Comparison of ENCODE assay signal across 25 cellular contexts in genomic region chr4:10303291-10303690, GRCh38.
A peak's percentile ranks its signal among the peaks of the same experiment; 100 is the strongest.
DNase-seq lines count a peak whose midpoint lies in the region; ATAC-seq, FAIRE-seq and TF ChIP-seq lines count a peak whose summit lies in the region.
"Had no signal": no experiment of that assay in that cellular context is flagged by ENCODE, and none has a peak within 500 bp of the region (broad histone marks: within the 10 kb centered on the region; RNA-seq: fewer than 3 reads in every experiment).

No MANE protein-coding gene starts in this region.

- peak overlapping the region; percentile 11 for H4K91ac ChIP-seq in H1 (replicated peaks; ENCODE audit: insufficient read length, low read length)
- H4K91ac ChIP-seq in trophoblast cell (ENCODE audit: low read depth, low read length): peak overlapping the region; percentile 23

- 0 out of 7 replicates have a peak overlapping the region, but pooled peaks of 1 of the 4 experiments have one; percentile 15 for H3K9ac ChIP-seq in H1 (replicated peaks in 1 of 4; ENCODE audit: extremely low read depth in 1 of 4, low read depth in 3 of 4, low read length in 3 of 4)
- H3K9ac ChIP-seq in trophoblast cell (ENCODE audit: low read length): no peak overlapping the region
- H3K9ac ChIP-seq: BLaER1 treated with 17β-estradiol and CSF1 and Interleukin-3, amounts not matched to agents 10 nM and 100 nM had no signal

- no peaks in the 10 kb centered on the region for H3K36me3 ChIP-seq in H1 (ENCODE audit: control insufficient read depth in 2 of 4, insufficient read depth in 4 of 4, low read length in 3 of 4)
- H3K36me3 ChIP-seq in trophoblast cell (ENCODE audit: control insufficient read depth in 1 of 2, insufficient read depth in 2 of 2, low read length in 2 of 2): no peaks in the 10 kb centered on the region
- H3K36me3 ChIP-seq: BE2C; BLaER1 treated with 17β-estradiol and CSF1 and Interleukin-3, amounts not matched to agents 10 nM and 100 nM had no signal

- peaks cover 12% of the 10 kb centered on the region for H3K27me3 Mint-ChIP-seq in activated T-cell treated with anti-CD3 and anti-CD28 coated beads, Interleukin-2, amount 50 U/mL, for 72 hours (ENCODE audit: low read depth)
- H3K27me3 Mint-ChIP-seq: CD4-positive, alpha-beta T cell had no signal

- H2BK5ac ChIP-seq in H1 (ENCODE audit: low read depth, low read length) (no peak overlapping the region), trophoblast cell (ENCODE audit: low read depth, low read length, poor library complexity) (no peak overlapping the region)

- H3K18ac ChIP-seq in H1 (ENCODE audit: extremely low read depth, low read length): no peak overlapping the region
- no peak overlapping the region for H3K18ac ChIP-seq in trophoblast cell (ENCODE audit: low read length)

- no peaks in the 10 kb centered on the region for H3K36me3 Mint-ChIP-seq in activated T-cell treated with anti-CD3 and anti-CD28 coated beads, Interleukin-2, amount 50 U/mL, for 72 hours (ENCODE audit: insufficient read depth in 2 of 2)
- H3K36me3 Mint-ChIP-seq: CD14-positive monocyte; CD8-positive, alpha-beta memory T cell had no signal

- no peak overlapping the region for H2BK120ac ChIP-seq in H1 (replicated peaks; ENCODE audit: low read depth, low read length)
- H2BK120ac ChIP-seq in trophoblast cell (ENCODE audit: insufficient read depth, low read length, poor library complexity): peak overlapping the region; percentile 20

- no peak overlapping the region for H3K4me3 Mint-ChIP-seq in activated T-cell treated with anti-CD3 and anti-CD28 coated beads, Interleukin-2, amount 50 U/mL, for 72 hours
- H3K4me3 Mint-ChIP-seq: CD14-positive monocyte; CD4-positive, alpha-beta T cell; CD8-positive, alpha-beta memory T cell had no signal

- no peak for TF ChIP-seq EP300 in H1 (IDR thresholded peaks at IDR 0.05; ENCODE audit: borderline replicate concordance in 1 of 2, low read depth in 2 of 2, low read length in 2 of 2)

- H2AK5ac ChIP-seq in H1 (ENCODE audit: low read depth, low read length): no peak overlapping the region
- no peak overlapping the region for H2AK5ac ChIP-seq in trophoblast cell (ENCODE audit: low read length)

- no peak overlapping the region for H4K12ac ChIP-seq in trophoblast cell (ENCODE audit: low read depth, low read length)

- 87% methylated on average over 4 of the region's 4 CpGs; no CpG with 5 or more reads in 1 of the 2 experiments for WGBS in H1 (ENCODE audit: extremely low coverage in 1 of 2, insufficient coverage in 1 of 2, insufficient read length in 1 of 2, insufficient replicate concordance in 2 of 2, low coverage in 1 of 2, low lambda C conversion rate in 2 of 2, missing lambda C conversion rate in 1 of 2), 2 experiments
- no CpG with 5 or more reads among the region's 4 CpGs for WGBS in trophoblast cell (ENCODE audit: extremely low coverage, insufficient coverage, insufficient read length)

- H2BK12ac ChIP-seq in H1 (ENCODE audit: low read depth, low read length) (no peak overlapping the region), trophoblast cell (ENCODE audit: low read length) (peak overlapping the region; percentile 25)

- TF ChIP-seq POLR2A in H1 (IDR thresholded peaks at IDR 0.05; ENCODE audit: control extremely low read depth in 1 of 2, low read depth in 2 of 2, low read length in 2 of 2): no peak

- no peak for DNase-seq in H1 (ENCODE audit: low read depth in 1 of 2, low spot score in 2 of 2)
- DNase-seq in medulla oblongata (ENCODE audit: extremely low spot score): peak; percentile 11
- DNase-seq in trophoblast cell: no peak
- DNase-seq in UCSD-AML1 (lab: John Stamatoyannopoulos, UW; ENCODE audit: unreplicated experiment): no peak
- no peak for DNase-seq in activated T-cell treated with anti-CD3 and anti-CD28 coated beads, Interleukin-2, amount 50 U/mL, for 72 hours
- DNase-seq in NCI-H1417 treated with DMSO at 0.1 percent for 48 hours (lab: John Stamatoyannopoulos, UW): no peak
- DNase-seq: 8988T; ACHN; AML-193; BE2C; CD4-positive, alpha-beta T cell; CD8-positive, alpha-beta memory T cell; DMS 273 treated with DMSO at 0.1 percent for 48 hours; DMS79; EL; GDM1; GOT3; H7; HCEC 1CT had no signal

- no peak overlapping the region for H2BK15ac ChIP-seq in H1 (ENCODE audit: low read length)

- H3K56ac ChIP-seq in H1 (replicated peaks; ENCODE audit: insufficient read length, low read depth, low read length): no peak overlapping the region

- POLR2A ChIA-PET in H1 (lab: Charles Lee; ENCODE audit: partially characterized antibody): no interaction called here

- FAIRE-seq in H1 (lab: Jason Lieb, UNC): no peak
- FAIRE-seq: A549, D721Med, GM12878, GM19239 had no signal

- H4K8ac ChIP-seq in H1 (ENCODE audit: extremely low read depth, insufficient read depth, low read length): no peak overlapping the region
- H4K8ac ChIP-seq in trophoblast cell (ENCODE audit: low read depth, low read length): no peak overlapping the region

- H3K23me2 ChIP-seq in H1 (ENCODE audit: low read depth, low read length): no peaks in the 10 kb centered on the region

- no peaks in the 10 kb centered on the region for H3K4me1 Mint-ChIP-seq in activated T-cell treated with anti-CD3 and anti-CD28 coated beads, Interleukin-2, amount 50 U/mL, for 72 hours (ENCODE audit: low read depth)
- H3K4me1 Mint-ChIP-seq: CD14-positive monocyte; CD8-positive, alpha-beta memory T cell had no signal

- no peaks in the 10 kb centered on the region; a peak in 1 of 4 replicates for H3K9me3 ChIP-seq in H1 (ENCODE audit: insufficient read depth in 2 of 2, low read depth in 1 of 2, low read length in 1 of 2)
- H3K9me3 ChIP-seq in trophoblast cell (ENCODE audit: insufficient read depth, low read depth, low read length): no peaks in the 10 kb centered on the region
- H3K9me3 ChIP-seq: A549; BE2C; BLaER1 treated with 17β-estradiol and CSF1 and Interleukin-3, amounts not matched to agents 10 nM and 100 nM had no signal

- H3K4me3 ChIP-seq in H1 (ENCODE audit: extremely low read depth in 1 of 4, insufficient read depth in 2 of 4, low read depth in 3 of 4, low read length in 4 of 4): no peak overlapping the region
- H3K4me3 ChIP-seq in trophoblast cell (ENCODE audit: low read depth, low read length): no peak overlapping the region
- H3K4me3 ChIP-seq: A549; BLaER1 treated with 17β-estradiol and CSF1 and Interleukin-3, amounts not matched to agents 10 nM and 100 nM; GM12878 had no signal

- H3K79me1 ChIP-seq in H1 (ENCODE audit: low read depth, low read length) (no peaks in the 10 kb centered on the region), trophoblast cell (ENCODE audit: low read length) (peaks cover 9% of the 10 kb centered on the region)

- no peak overlapping the region for H4K5ac ChIP-seq in H1 (ENCODE audit: insufficient read length, low read depth, low read length)

- H3K27me3 ChIP-seq in H1 (replicated peaks in 1 of 4; ENCODE audit: control insufficient read depth in 3 of 4, extremely low read depth in 1 of 4, insufficient read depth in 3 of 4, low read length in 3 of 4) (peaks cover 0 to 1% (median 0%) of the 10 kb centered on the region in 4 experiments; a peak in 1 of 7 replicates), trophoblast cell (ENCODE audit: insufficient read depth, low read length) (no peaks in the 10 kb centered on the region)
- H3K27me3 ChIP-seq: BE2C; BLaER1 treated with 17β-estradiol and CSF1 and Interleukin-3, amounts not matched to agents 10 nM and 100 nM had no signal

- TF ChIP-seq CTCF in H1 (IDR thresholded peaks at IDR 0.05; ENCODE audit: control extremely low read depth in 1 of 3, insufficient read depth in 1 of 3, low read depth in 1 of 3, low read length in 3 of 3): no peak

- H3K9me3 Mint-ChIP-seq in activated T-cell treated with anti-CD3 and anti-CD28 coated beads, Interleukin-2, amount 50 U/mL, for 72 hours: no peaks in the 10 kb centered on the region
- H3K9me3 Mint-ChIP-seq: CD4-positive, alpha-beta T cell had no signal

- H3K79me2 ChIP-seq in H1 (ENCODE audit: control insufficient read depth in 1 of 2, insufficient read depth in 2 of 2, low read length in 2 of 2): no peaks in the 10 kb centered on the region
- H3K79me2 ChIP-seq in trophoblast cell (ENCODE audit: control insufficient read depth, insufficient read depth, low read length, poor library complexity): no peaks in the 10 kb centered on the region

- CTCF ChIA-PET in H1 (lab: Charles Lee; ENCODE audit: partially characterized antibody): interaction anchor here (0.8 kb wide), 1 partner anchor 22 kb away, joined by 3 read pairs; no protein-coding TSS in a partner anchor

- H3K23ac ChIP-seq in H1 (ENCODE audit: insufficient read length) (no peak overlapping the region), trophoblast cell (ENCODE audit: low read length) (no peak overlapping the region)

- H3K14ac ChIP-seq in H1 (ENCODE audit: insufficient read length) (no peak overlapping the region), trophoblast cell (ENCODE audit: low read length) (no peak overlapping the region)

- H3K27ac ChIP-seq in H1 (ENCODE audit: low read depth, low read length): no peak overlapping the region
- no peak overlapping the region for H3K27ac ChIP-seq in trophoblast cell (ENCODE audit: low read depth, low read length)
- H3K27ac ChIP-seq: A549; BLaER1 treated with 17β-estradiol and CSF1 and Interleukin-3, amounts not matched to agents 10 nM and 100 nM had no signal

- H2BK20ac ChIP-seq in H1 (ENCODE audit: low read length): no peak overlapping the region

- no peaks in the 10 kb centered on the region for H4K20me1 ChIP-seq in H1 (replicated peaks in 1 of 2; ENCODE audit: control insufficient read depth in 1 of 2, insufficient read depth in 2 of 2, low read length in 2 of 2)
- H4K20me1 ChIP-seq: BLaER1 treated with 17β-estradiol and CSF1 and Interleukin-3, amounts not matched to agents 10 nM and 100 nM had no signal

- H3K4ac ChIP-seq in H1 (replicated peaks; ENCODE audit: insufficient read length, low read depth, low read length): no peak overlapping the region
- no peak overlapping the region for H3K4ac ChIP-seq in trophoblast cell (ENCODE audit: low read depth, low read length)

- no peak overlapping the region for H3K27ac Mint-ChIP-seq in activated T-cell treated with anti-CD3 and anti-CD28 coated beads, Interleukin-2, amount 50 U/mL, for 72 hours
- H3K27ac Mint-ChIP-seq: CD14-positive monocyte; CD4-positive, alpha-beta T cell; CD8-positive, alpha-beta memory T cell had no signal

- no peak for ATAC-seq in activated T-cell treated with anti-CD3 and anti-CD28 coated beads, Interleukin-2, amount 50 U/mL, for 72 hours (replicated peaks in 1 of 2)
- ATAC-seq: A549, GM12878 had no signal

- H3K4me2 ChIP-seq in H1 (ENCODE audit: insufficient read depth in 1 of 2, low read depth in 2 of 2, low read length in 2 of 2) (no peak overlapping the region), trophoblast cell (ENCODE audit: low read length) (no peak overlapping the region)
- H3K4me2 ChIP-seq: A549; BLaER1 treated with 17β-estradiol and CSF1 and Interleukin-3, amounts not matched to agents 10 nM and 100 nM had no signal

- peaks cover 0 to 5% (median 1%) of the 10 kb centered on the region in 4 experiments; a peak in 2 of 7 replicates for H3K4me1 ChIP-seq in H1 (replicated peaks in 1 of 4; ENCODE audit: control insufficient read depth in 3 of 4, insufficient read depth in 4 of 4, low read length in 3 of 4)
- peaks cover 6 to 13% of the 10 kb centered on the region in 2 experiments for H3K4me1 ChIP-seq in trophoblast cell (ENCODE audit: control insufficient read depth in 1 of 2, insufficient read depth in 2 of 2, low read length in 2 of 2)
- H3K4me1 ChIP-seq: A549; BE2C; BLaER1 treated with 17β-estradiol and CSF1 and Interleukin-3, amounts not matched to agents 10 nM and 100 nM had no signal

- no peak for TF ChIP-seq RAD21 in H1 (IDR thresholded peaks at IDR 0.05 in 1 of 2, conservative IDR thresholded peaks at IDR 0.05 in 1 of 2; ENCODE audit: low read depth in 2 of 2, low read length in 2 of 2)

- H2AFZ ChIP-seq in H1 (ENCODE audit: low read length) (no peak overlapping the region), trophoblast cell (ENCODE audit: insufficient read depth, low read length, poor library complexity) (no peak overlapping the region)
